In genomic region chr5:139137703-139138102, GRCh38 we compare ENCODE assay signal across 8 cellular contexts.
A peak's percentile ranks its signal among the peaks of the same experiment; 100 is the strongest.
DNase-seq lines count a peak whose midpoint lies in the region; ATAC-seq and TF ChIP-seq lines count a peak whose summit lies in the region.

No MANE protein-coding gene starts in this region.

- H3K36me3 Mint-ChIP-seq in brain = no peaks in the 10 kb centered on the region
- H3K36me3 Mint-ChIP-seq in T-helper 2 cell treated with Interferon-gamma antibody and Interleukin-4, amounts not matched to agents 5 μg/mL and 100 μg/mL, for 36 hours (ENCODE audit: low read depth) = no peaks in the 10 kb centered on the region

- ATAC-seq in GM21717 (IDR thresholded peaks at IDR 0.05; ENCODE audit: unreplicated experiment) (no peak), GM18858 (IDR thresholded peaks at IDR 0.05; ENCODE audit: unreplicated experiment) (no peak)

- H3K27ac Mint-ChIP-seq in brain = peak overlapping the region; percentile 51 to 88 (median 80)
- no peak overlapping the region for H3K27ac Mint-ChIP-seq in T-helper 2 cell treated with Interferon-gamma antibody and Interleukin-4, amounts not matched to agents 5 μg/mL and 100 μg/mL, for 36 hours

- no peaks in the 10 kb centered on the region for H3K9me3 Mint-ChIP-seq in brain
- no peaks in the 10 kb centered on the region for H3K9me3 Mint-ChIP-seq in T-helper 2 cell treated with Interferon-gamma antibody and Interleukin-4, amounts not matched to agents 5 μg/mL and 100 μg/mL, for 36 hours

- no peaks in the 10 kb centered on the region for H3K27me3 Mint-ChIP-seq in brain
- no peaks in the 10 kb centered on the region for H3K27me3 Mint-ChIP-seq in T-helper 2 cell treated with Interferon-gamma antibody and Interleukin-4, amounts not matched to agents 5 μg/mL and 100 μg/mL, for 36 hours (ENCODE audit: low read depth)

- peak; percentile 40 to 51 for TF ChIP-seq CTCF in brain (conservative IDR thresholded peaks at IDR 0.05)

- H3K4me1 Mint-ChIP-seq in brain = peaks cover 92% of the 10 kb centered on the region
- H3K4me1 Mint-ChIP-seq in T-helper 2 cell treated with Interferon-gamma antibody and Interleukin-4, amounts not matched to agents 5 μg/mL and 100 μg/mL, for 36 hours (ENCODE audit: low read depth) = peaks cover 1% of the 10 kb centered on the region

- H3K4me3 Mint-ChIP-seq in brain = no peak overlapping the region
- no peak overlapping the region for H3K4me3 Mint-ChIP-seq in T-helper 2 cell treated with Interferon-gamma antibody and Interleukin-4, amounts not matched to agents 5 μg/mL and 100 μg/mL, for 36 hours

- peak; percentile 18 for DNase-seq in EL
- DNase-seq in NCI-H1092 (lab: John Stamatoyannopoulos, UW) = peak; percentile 16
- peak; percentile 33 for DNase-seq in medulla oblongata (ENCODE audit: extremely low spot score)
- no peak for DNase-seq in mesenteric fat pad (ENCODE audit: low spot score)
- no peak for DNase-seq in T-helper 2 cell treated with Interferon-gamma antibody and Interleukin-4, amounts not matched to agents 5 μg/mL and 100 μg/mL, for 36 hours (ENCODE audit: low spot score)

Comparison
In these comparisons a context has a peak if more than half of its experiments do, and no peak if none do; other contexts are left out.
1. DNase-seq: peak in EL (single experiment), NCI-H1092 (single experiment) and medulla oblongata (single experiment); none in mesenteric fat pad (single experiment) and T-helper 2 cell treated with Interferon-gamma antibody and Interleukin-4, amounts not matched to agents 5 μg/mL and 100 μg/mL, for 36 hours (single experiment).